In genomic region chr5:155275214-155275613, GRCh38 we compare ENCODE assay signal across 29 cellular contexts.
"Had no signal": no experiment of that assay in that cellular context is flagged by ENCODE, and none has a peak within 500 bp of the region (broad histone marks: within the 10 kb centered on the region; RNA-seq: fewer than 3 reads in every experiment).

No MANE protein-coding gene starts in this region.

- H3K27ac Mint-ChIP-seq: activated CD4-positive, alpha-beta memory T cell treated with anti-CD3 and anti-CD28 coated beads, Interleukin-2, amount 10 ng/mL, durations not matched to agents 7 days and 5 days; activated CD4-positive, alpha-beta T cell treated with anti-CD3 and anti-CD28 coated beads, Interleukin-2, amount 10 ng/mL, durations not matched to agents 7 days and 5 days; activated naive CD8-positive, alpha-beta T cell; activated T-cell treated with anti-CD3 and anti-CD28 coated beads, Interleukin-2, amount 50 U/mL, for 24 hours; activated T-cell treated with anti-CD3 and anti-CD28 coated beads, Interleukin-2, amount 50 U/mL, for 72 hours; effector memory CD8-positive, alpha-beta T cell; WTC11 had no signal

- H3K4me3 Mint-ChIP-seq: activated CD4-positive, alpha-beta memory T cell treated with anti-CD3 and anti-CD28 coated beads, Interleukin-2, amount 10 ng/mL, durations not matched to agents 7 days and 5 days; activated CD4-positive, alpha-beta T cell treated with anti-CD3 and anti-CD28 coated beads, Interleukin-2, amount 10 ng/mL, durations not matched to agents 7 days and 5 days; activated naive CD8-positive, alpha-beta T cell; activated T-cell treated with anti-CD3 and anti-CD28 coated beads, Interleukin-2, amount 50 U/mL, for 24 hours; activated T-cell treated with anti-CD3 and anti-CD28 coated beads, Interleukin-2, amount 50 U/mL, for 72 hours; effector memory CD8-positive, alpha-beta T cell; WTC11 had no signal

- H3K27me3 Mint-ChIP-seq: activated CD4-positive, alpha-beta memory T cell treated with anti-CD3 and anti-CD28 coated beads, Interleukin-2, amount 10 ng/mL, durations not matched to agents 7 days and 5 days had no signal

- H3K4me1 Mint-ChIP-seq: activated CD4-positive, alpha-beta memory T cell treated with anti-CD3 and anti-CD28 coated beads, Interleukin-2, amount 10 ng/mL, durations not matched to agents 7 days and 5 days; activated CD4-positive, alpha-beta T cell treated with anti-CD3 and anti-CD28 coated beads, Interleukin-2, amount 10 ng/mL, durations not matched to agents 7 days and 5 days had no signal

- ATAC-seq: activated T-cell treated with anti-CD3 and anti-CD28 coated beads, Interleukin-2, amount 50 U/mL, for 72 hours; body of pancreas; effector memory CD8-positive, alpha-beta T cell; gastroesophageal sphincter; heart right ventricle had no signal

- H3K4me3 ChIP-seq: adrenal gland, body of pancreas, esophagus squamous epithelium, gastroesophageal sphincter, heart right ventricle had no signal

- DNase-seq: activated CD4-positive, alpha-beta memory T cell treated with anti-CD3 and anti-CD28 coated beads, Interleukin-2, amount 10 ng/mL, durations not matched to agents 7 days and 5 days; activated CD4-positive, alpha-beta T cell treated with anti-CD3 and anti-CD28 coated beads for 1 hour; activated CD4-positive, alpha-beta T cell treated with anti-CD3 and anti-CD28 coated beads for 4 hours; activated CD4-positive, alpha-beta T cell treated with anti-CD3 and anti-CD28 coated beads, Interleukin-2, amount 10 ng/mL, durations not matched to agents 7 days and 5 days; activated CD4-positive, alpha-beta T cell treated with anti-CD3 and anti-CD28 coated beads, Interleukin-2, amount 50 U/mL, for 4 hours; activated CD8-positive, alpha-beta memory T cell treated with anti-CD3 and anti-CD28 coated beads, Interleukin-2, amount 50 U/mL, for 48 hours; activated gamma-delta T cell; activated naive CD4-positive, alpha-beta T cell treated with anti-CD3 and anti-CD28 coated beads, Interleukin-2, amount 50 U/mL, for 16 hours; activated naive CD4-positive, alpha-beta T cell treated with Interleukin-2 at 50 U/mL for 16 hours; activated T-cell treated with anti-CD3 and anti-CD28 coated beads for 4 hours; activated T-cell treated with anti-CD3 and anti-CD28 coated beads, Interleukin-2, amount 50 U/mL, for 24 hours; activated T-cell treated with anti-CD3 and anti-CD28 coated beads, Interleukin-2, amount 50 U/mL, for 72 hours; adrenal gland; amygdala; aorta; body of pancreas; caudate nucleus; cortex of kidney; dermis blood vessel endothelial cell; effector CD4-positive, alpha-beta T cell; effector memory CD8-positive, alpha-beta T cell; esophagus squamous epithelium; foreskin melanocyte; heart right ventricle; T-helper 2 cell had no signal

- H3K36me3 ChIP-seq: adrenal gland, esophagus squamous epithelium, gastroesophageal sphincter, heart right ventricle had no signal

- H3K27me3 ChIP-seq: adrenal gland, body of pancreas, esophagus squamous epithelium, gastroesophageal sphincter, heart right ventricle had no signal

- H3K4me1 ChIP-seq: adrenal gland, body of pancreas, gastroesophageal sphincter, heart right ventricle had no signal

- H3K9me3 Mint-ChIP-seq: activated CD4-positive, alpha-beta memory T cell treated with anti-CD3 and anti-CD28 coated beads, Interleukin-2, amount 10 ng/mL, durations not matched to agents 7 days and 5 days; activated CD4-positive, alpha-beta T cell treated with anti-CD3 and anti-CD28 coated beads, Interleukin-2, amount 10 ng/mL, durations not matched to agents 7 days and 5 days had no signal

- H3K36me3 Mint-ChIP-seq: activated naive CD8-positive, alpha-beta T cell; WTC11 had no signal

- H3K27ac ChIP-seq: adrenal gland, body of pancreas, epithelial cell of prostate, esophagus squamous epithelium, gastroesophageal sphincter, heart right ventricle had no signal
